Comparison of ENCODE assay signal across 7 cellular contexts in genomic region chr7:102439963-102440795, GRCh38. TPM values are rescaled to one million over a fixed set of nuclear protein-coding genes. Genes with fewer than 3 reads are reported as not detected.
DNase-seq lines count a peak whose midpoint lies in the region; ATAC-seq and TF ChIP-seq lines count a peak whose summit lies in the region.
"Had no signal": no experiment of that assay in that cellular context is flagged by ENCODE, and none has a peak within 500 bp of the region (broad histone marks: within the 10 kb centered on the region; RNA-seq: fewer than 3 reads in every experiment).

No MANE protein-coding gene starts in this region.

- in situ Hi-C loops in Caki2 (cut with HindIII; ENCODE audit: low pct_unique_long_range_greater_than_20kb, low sequenced_read_pairs), result no loop called here
- in situ Hi-C loops in GM13977 (cut with MboI; ENCODE audit: low pct_unique_long_range_greater_than_20kb, low sequenced_read_pairs, unreplicated experiment), result no loop called here

- TF ChIP-seq CTCF in GM13977 (IDR thresholded peaks at IDR 0.05; ENCODE audit: extremely low read depth, insufficient read depth, missing control alignments), result no peak

- peak; percentile 76 for DNase-seq in Caki2 (ENCODE audit: low read depth)
- DNase-seq in SW480 (ENCODE audit: low spot score), result peak; percentile 67
- DNase-seq in kidney tubule cell (ENCODE audit: low spot score), result peak; percentile 85
- DNase-seq in GM13977 (ENCODE audit: low spot score), result no peak
- DNase-seq in NK-92 treated with Interleukin-12 subunit alpha and Interleukin-12 subunit beta, amount 100 ng/mL, for 24 hours (lab: John Stamatoyannopoulos, UW), result no peak
- DNase-seq: effector CD8-positive, alpha-beta T cell had no signal

- no peak for ATAC-seq in GM19395 (IDR thresholded peaks at IDR 0.05; ENCODE audit: unreplicated experiment)

RNA-seq across cellular contexts. Expression of gene ORAI2, which starts 6.8 kb away (rescaled TPM):
- 76.0 and 106 TPM in 2 replicates for total RNA-seq in Caki2 (2014; rRNA removed; shearing (Covaris generic); ENCODE audit: low replicate concordance)

RNA-seq across cellular contexts. Expression of gene ALKBH4, which starts 24.5 kb away (rescaled TPM):
- total RNA-seq in Caki2 (2014; rRNA removed; shearing (Covaris generic); ENCODE audit: low replicate concordance), result 15.6 and 49.2 TPM in 2 replicates

RNA-seq across cellular contexts. Expression of gene LRWD1, which starts 24.6 kb away (rescaled TPM):
- total RNA-seq in Caki2 (2014; rRNA removed; shearing (Covaris generic); ENCODE audit: low replicate concordance), result 35.4 and 47.4 TPM in 2 replicates

RNA-seq across cellular contexts. Expression of gene POLR2J, which starts 38.5 kb away (rescaled TPM):
- 40.3 and 53.0 TPM in 2 replicates for total RNA-seq in Caki2 (2014; rRNA removed; shearing (Covaris generic); ENCODE audit: low replicate concordance)

RNA-seq across cellular contexts. Expression of gene PRKRIP1, which starts 44.0 kb away (rescaled TPM):
- 26.1 and 26.2 TPM in 2 replicates for total RNA-seq in Caki2 (2014; rRNA removed; shearing (Covaris generic); ENCODE audit: low replicate concordance)

Comparison
In these comparisons a context has a peak if more than half of its experiments do, and no peak if none do; other contexts are left out.
1. DNase-seq: peak in Caki2 (single experiment), SW480 (single experiment) and kidney tubule cell (single experiment); none in GM13977 (single experiment) and NK-92 treated with Interleukin-12 subunit alpha and Interleukin-12 subunit beta, amount 100 ng/mL, for 24 hours (single experiment).